Comparison of ENCODE assay signal across 8 cellular contexts in the genomic region with DNA sequence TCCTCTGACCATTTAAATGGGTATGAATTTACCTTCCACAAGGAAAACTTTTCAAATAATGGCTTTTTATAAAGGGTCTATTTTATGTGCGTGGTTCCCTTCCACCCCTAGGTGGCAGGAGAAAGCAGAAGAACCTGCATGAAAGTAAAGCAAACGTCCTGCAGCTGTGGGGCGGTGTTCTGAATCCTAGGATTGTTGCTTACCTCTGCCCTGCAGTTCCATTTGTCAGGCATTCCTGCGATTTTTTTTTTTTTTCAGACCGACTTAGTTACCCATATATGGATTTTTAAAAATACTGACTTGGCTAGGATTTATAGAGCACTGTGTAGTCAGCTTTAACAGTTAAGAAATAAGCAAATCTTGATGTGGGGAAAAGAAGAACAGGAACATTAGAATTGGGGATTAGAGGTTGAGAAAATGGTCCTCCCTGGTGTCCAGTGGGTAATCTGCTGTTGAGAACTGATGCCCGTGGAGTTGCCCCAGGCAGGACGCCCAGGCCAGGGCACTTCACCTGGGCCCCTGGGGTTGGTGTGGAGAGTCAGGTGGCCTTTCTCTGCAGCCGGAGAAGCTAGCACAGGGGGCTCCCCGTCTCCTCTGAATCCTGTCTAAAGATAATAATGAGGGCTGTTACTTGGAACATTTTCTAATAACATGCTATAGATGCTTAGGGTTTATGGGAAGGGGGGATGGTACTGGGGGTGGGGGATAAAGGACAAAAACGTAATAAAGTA. TPM values are rescaled to one million over a fixed set of nuclear protein-coding genes. Genes with fewer than 3 reads are reported as not detected.
DNase-seq lines count a peak whose midpoint lies in the region; ATAC-seq and TF ChIP-seq lines count a peak whose summit lies in the region.

No MANE protein-coding gene starts in this region.

- H3K79me2 ChIP-seq in PC-9 (ENCODE audit: low read depth) = peaks cover 61% of the 10 kb centered on the region

- peak overlapping the region; percentile 43 for H3K4me2 ChIP-seq in PC-9

- DNase-seq in NCI-H1436 (lab: John Stamatoyannopoulos, UW) = peak; percentile 13
- no peak for DNase-seq in NCI-H1436 treated with DMSO at 0.1 percent for 48 hours (lab: John Stamatoyannopoulos, UW)
- peak; percentile 74 for DNase-seq in PC-9
- peak; percentile 19 for DNase-seq in activated gamma-delta T cell treated with anti-CD3 and anti-CD28 coated beads, Interleukin-2, amount 50 U/mL, for 16 hours (ENCODE audit: low read depth)
- peak; percentile 34 to 71 for DNase-seq in heart right ventricle
- DNase-seq in posterior vena cava (ENCODE audit: low spot score) = peak; percentile 81

- CTCF ChIA-PET in PC-9 (lab: Charles Lee) = interaction anchor here (0.7 to 1.3 kb wide), 2 partner anchors 95 to 118 kb away, joined by 3 read pairs; partner anchors contain the start of gene MRNIP

- peaks cover 20% of the 10 kb centered on the region for H3F3A ChIP-seq in PC-9 (ENCODE audit: insufficient read depth, low read depth)

- peaks cover 34% of the 10 kb centered on the region for H4K20me1 ChIP-seq in PC-9 (ENCODE audit: insufficient read depth)

- H3K36me3 ChIP-seq in PC-9 (ENCODE audit: low read depth) (0 out of 2 replicates have a peak, but pooled peaks cover 6% of the 10 kb centered on the region), heart right ventricle (peaks cover 0 to 36% (median 16%) of the 10 kb centered on the region in 9 donors)

- H2AFZ ChIP-seq in PC-9 = no peak overlapping the region

- POLR2A ChIA-PET in PC-9 (lab: Charles Lee; ENCODE audit: unreplicated experiment) = interaction anchor here (0.7 to 0.9 kb wide), 2 partner anchors 55 to 150 kb away, joined by 3 to 4 read pairs; no protein-coding TSS in a partner anchor

- 25 to 32% methylated on average over 10 of the region's 10 CpGs for WGBS in heart right ventricle, 2 donors

- no peak for TF ChIP-seq POLR2A in GM18505 (IDR thresholded peaks at IDR 0.05; ENCODE audit: borderline replicate concordance, extremely low read depth, insufficient read depth, insufficient read length)

- H3K9me2 ChIP-seq in PC-9 (ENCODE audit: insufficient read depth) = no peaks in the 10 kb centered on the region

- intact Hi-C loops in PC-9 (cut with micrococcal nuclease; ENCODE audit: unreplicated experiment) = loop anchor here (1.0 to 5.0 kb wide), 6 partner anchors 32 to 328 kb away; partner anchors contain the start of genes MRNIP and TBC1D9B
- intact Hi-C loops in heart right ventricle (cut with DNase I) = loop anchor here in 8 of 10 donors (1.0 to 10.0 kb wide), 8 partner anchors 31 to 144 kb away; partner anchors contain the start of genes TBC1D9B (in 2 of the 8) and MRNIP (in 1 of the 8)
- intact Hi-C loops in posterior vena cava (cut with DNase I) = loop anchor here in 1 of 2 donors (5.0 kb wide), 1 partner anchor 144 kb away; the partner anchor contains the start of gene TBC1D9B

- H3K27ac ChIP-seq in PC-9 = peak overlapping the region; percentile 52
- H3K27ac ChIP-seq in heart right ventricle = peak overlapping the region in 3 of 10 donors; percentile 14 to 24 (median 16)

- peaks cover 47% of the 10 kb centered on the region for H3K4me1 ChIP-seq in PC-9 (replicated peaks; ENCODE audit: insufficient read depth)
- H3K4me1 ChIP-seq in heart right ventricle = peaks cover 6 to 96% (median 77%) of the 10 kb centered on the region in 9 donors

- ATAC-seq in HG03460 (IDR thresholded peaks at IDR 0.05; ENCODE audit: unreplicated experiment) (peak; percentile 50), heart right ventricle (peak in 7 of 8 donors; percentile 50 to 85 (median 80)), GM18505 (IDR thresholded peaks at IDR 0.05; ENCODE audit: unreplicated experiment) (no peak)

- H3K4me3 ChIP-seq in PC-9 = no peak overlapping the region
- no peak overlapping the region for H3K4me3 ChIP-seq in heart right ventricle

- TF ChIP-seq CTCF in PC-9 (conservative IDR thresholded peaks at IDR 0.05) (peak; percentile 91), heart right ventricle (IDR thresholded peaks at IDR 0.05) (peak; percentile 76 to 97 (median 87))

- BruUV-seq in PC-9 (replicated peaks; lab: Mats Ljungman, UMichigan) = no TSS peak

- H3K9me3 ChIP-seq in PC-9 (ENCODE audit: insufficient read depth, low read depth) (no peaks in the 10 kb centered on the region), heart right ventricle (no peaks in the 10 kb centered on the region)

- H3K27me3 ChIP-seq in PC-9 (ENCODE audit: insufficient read depth, low read depth) (no peaks in the 10 kb centered on the region), heart right ventricle (no peaks in the 10 kb centered on the region)

RNA-seq across cellular contexts. Expression of gene LTC4S, which starts 30.4 kb away (rescaled TPM):
- total RNA-seq in PC-9 (2021) = 9.7 and 14.4 TPM in 2 replicates
- total RNA-seq in heart right ventricle = 10 to 100 TPM in 3 of 10 donors, 1 to 10 TPM in 7; 5.4 to 10.6 (median 7.9) TPM
- 10 to 100 TPM; 10.5 to 20.0 TPM for polyA plus RNA-seq in heart right ventricle
- 10 to 100 TPM; 19.7 to 20.3 TPM for total RNA-seq in posterior vena cava

RNA-seq across cellular contexts. Expression of gene MAML1, which starts 30.8 kb away (rescaled TPM):
- total RNA-seq in PC-9 (2021) (25.7 and 34.0 TPM in 2 replicates), heart right ventricle (10 to 100 TPM in 9 of 10 donors, 1 to 10 TPM in 1; 10.0 to 15.3 (median 12.5) TPM), posterior vena cava (10 to 100 TPM; 22.0 to 22.5 TPM)
- polyA plus RNA-seq in heart right ventricle = 1 to 10 TPM; 5.5 to 9.4 TPM

RNA-seq across cellular contexts. Expression of gene MGAT4B, which starts 43.3 kb away (rescaled TPM):
- total RNA-seq in PC-9 (2021) = 337 and 413 TPM in 2 replicates
- total RNA-seq in heart right ventricle = 100 to 1,000 TPM in 5 of 10 donors, 10 to 100 TPM in 5; 88.6 to 123 (median 102) TPM
- polyA plus RNA-seq in heart right ventricle = 10 to 100 TPM; 58.6 to 86.9 TPM
- total RNA-seq in posterior vena cava = 10 to 100 TPM; 54.6 to 62.8 TPM

RNA-seq across cellular contexts. Expression of gene SQSTM1, which starts 57.3 kb away (rescaled TPM):
- total RNA-seq in PC-9 (2021) (715 and 961 TPM in 2 replicates), heart right ventricle (100 to 1,000 TPM; 341 to 466 (median 391) TPM), posterior vena cava (100 to 1,000 TPM; 245 to 333 TPM)
- 100 to 1,000 TPM; 131 to 210 TPM for polyA plus RNA-seq in heart right ventricle
